In the genomic region with DNA sequence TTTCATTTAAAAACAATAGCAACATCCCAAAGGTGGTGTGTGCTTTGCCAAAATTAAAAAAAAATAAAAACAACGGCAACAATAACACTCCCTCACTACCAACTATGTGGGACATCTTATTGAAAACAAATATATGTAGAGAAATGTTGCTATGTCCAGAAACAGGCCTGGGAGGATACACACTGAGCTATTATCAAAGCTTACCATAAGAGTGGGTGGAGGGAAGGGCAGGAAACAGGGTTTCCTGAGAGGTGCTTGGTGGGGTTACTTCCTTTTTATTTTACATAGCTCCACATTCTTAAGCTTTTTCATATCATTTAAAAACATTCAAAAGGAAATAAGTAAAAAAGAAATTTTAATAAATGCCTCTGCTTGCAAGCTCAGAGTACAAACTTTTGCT, we compare ENCODE assay signal across 11 cellular contexts.
DNase-seq lines count a peak whose midpoint lies in the region; ATAC-seq, FAIRE-seq and TF ChIP-seq lines count a peak whose summit lies in the region.
"Had no signal": no experiment of that assay in that cellular context is flagged by ENCODE, and none has a peak within 500 bp of the region (broad histone marks: within the 10 kb centered on the region; RNA-seq: fewer than 3 reads in every experiment).

No MANE protein-coding gene starts in this region.

- H3K36me3 ChIP-seq in OCI-LY7 (ENCODE audit: insufficient read depth, low read length) = no peaks in the 10 kb centered on the region
- H3K36me3 ChIP-seq in endothelial cell of umbilical vein (ENCODE audit: control insufficient read depth in 2 of 2, extremely low read depth in 1 of 2, insufficient read depth in 2 of 2, low read length in 2 of 2) = no peaks in the 10 kb centered on the region

- no peak overlapping the region for H3K4me2 ChIP-seq in OCI-LY7 (ENCODE audit: low read length)
- H3K4me2 ChIP-seq in endothelial cell of umbilical vein (ENCODE audit: insufficient read depth, low read length) = peak overlapping the region; percentile 43
- H3K4me2 ChIP-seq: smooth muscle cell had no signal

- H3K79me2 ChIP-seq in OCI-LY7 (ENCODE audit: insufficient read depth, low read depth, low read length) (no peaks in the 10 kb centered on the region), endothelial cell of umbilical vein (ENCODE audit: control insufficient read depth, insufficient read depth, low read length) (no peaks in the 10 kb centered on the region)

- FAIRE-seq in endothelial cell of umbilical vein (lab: Jason Lieb, UNC) = peak; percentile 68

- H3K9me1 ChIP-seq in endothelial cell of umbilical vein (replicated peaks; ENCODE audit: control insufficient read depth, extremely low read depth, insufficient read depth, low read length) = no peaks in the 10 kb centered on the region

- H3K4me1 ChIP-seq in OCI-LY7 (ENCODE audit: insufficient read depth, low read length, poor library complexity, severe bottlenecking) = no peaks in the 10 kb centered on the region
- peaks cover 46% of the 10 kb centered on the region for H3K4me1 ChIP-seq in endothelial cell of umbilical vein (ENCODE audit: control insufficient read depth, extremely low read depth, insufficient read depth, low read length)

- H2AFZ ChIP-seq in OCI-LY7 (ENCODE audit: low read length) = no peak overlapping the region
- H2AFZ ChIP-seq in endothelial cell of umbilical vein (ENCODE audit: low read depth, low read length) = no peak overlapping the region

- H3K4me3 ChIP-seq in OCI-LY7 (ENCODE audit: low read depth, low read length, poor library complexity, severe bottlenecking) (no peak overlapping the region), endothelial cell of umbilical vein (replicated peaks in 1 of 3; ENCODE audit: insufficient read depth in 1 of 3, low read depth in 1 of 3, low read length in 3 of 3) (no peak overlapping the region)
- H3K4me3 ChIP-seq: smooth muscle cell, transverse colon had no signal

- no peaks in the 10 kb centered on the region for H3K9me3 Mint-ChIP-seq in activated CD4-positive, alpha-beta memory T cell treated with anti-CD3 and anti-CD28 coated beads, Interleukin-2, amount 10 ng/mL, durations not matched to agents 7 days and 5 days
- no peaks in the 10 kb centered on the region for H3K9me3 Mint-ChIP-seq in activated CD4-positive, alpha-beta memory T cell treated with anti-CD3 and anti-CD28 coated beads for 36 hours
- no peaks in the 10 kb centered on the region for H3K9me3 Mint-ChIP-seq in nephron

- peak overlapping the region; percentile 51 for H3K27ac Mint-ChIP-seq in activated CD4-positive, alpha-beta memory T cell treated with anti-CD3 and anti-CD28 coated beads, Interleukin-2, amount 10 ng/mL, durations not matched to agents 7 days and 5 days
- no peak overlapping the region for H3K27ac Mint-ChIP-seq in activated CD4-positive, alpha-beta memory T cell treated with anti-CD3 and anti-CD28 coated beads for 36 hours
- peak overlapping the region in 2 of 3 experiments; percentile 82 to 91 for H3K27ac Mint-ChIP-seq in nephron

- POLR2A ChIA-PET in activated CD4-positive, alpha-beta memory T cell treated with anti-CD3 and anti-CD28 coated beads, Interleukin-2, amount 10 ng/mL, durations not matched to agents 7 days and 5 days (lab: Charles Lee) = interaction anchor here (0.7 to 1.6 kb wide), 7 partner anchors 11 to 79 kb away, joined by 3 to 5 read pairs (median 3); no protein-coding TSS in a partner anchor
- POLR2A ChIA-PET in activated CD4-positive, alpha-beta memory T cell treated with anti-CD3 and anti-CD28 coated beads for 36 hours (lab: Charles Lee) = no interaction called here
- POLR2A ChIA-PET in OCI-LY7 (lab: Charles Lee) (interaction anchor here (0.6 to 1.3 kb wide), 5 partner anchors 15 to 196 kb away, joined by 3 to 6 read pairs (median 3); no protein-coding TSS in a partner anchor), endothelial cell of umbilical vein (lab: Charles Lee) (interaction anchor here (1.2 kb wide), 2 partner anchors 9 to 89 kb away, joined by 3 to 5 read pairs; no protein-coding TSS in a partner anchor)

- dilution Hi-C loops in endothelial cell of umbilical vein (cut with MboI; ENCODE audit: extremely low pct_ligation_motif_present, low sequenced_read_pairs) = no loop called here

- no peak for DNase-seq in activated CD4-positive, alpha-beta memory T cell treated with anti-CD3 and anti-CD28 coated beads, Interleukin-2, amount 10 ng/mL, durations not matched to agents 7 days and 5 days
- no peak for DNase-seq in activated CD4-positive, alpha-beta memory T cell treated with anti-CD3 and anti-CD28 coated beads for 36 hours
- DNase-seq in OCI-LY7 (ENCODE audit: low spot score) = peak; percentile 16
- peak; percentile 95 for DNase-seq in endothelial cell of umbilical vein (ENCODE audit: low read depth, low spot score)
- no peak for DNase-seq in DMS53 (lab: John Stamatoyannopoulos, UW)
- no peak for DNase-seq in SHP77 treated with DMSO at 0.1 percent for 48 hours (lab: John Stamatoyannopoulos, UW)
- DNase-seq: NCI-H187 treated with DMSO at 0.1 percent for 48 hours, transverse colon had no signal

- H3K27me3 ChIP-seq in endothelial cell of umbilical vein (ENCODE audit: control insufficient read depth in 2 of 2, insufficient read depth in 2 of 2, low read length in 2 of 2) = no peaks in the 10 kb centered on the region
- H3K27me3 ChIP-seq: transverse colon had no signal

- H3K4me1 Mint-ChIP-seq in activated CD4-positive, alpha-beta memory T cell treated with anti-CD3 and anti-CD28 coated beads, Interleukin-2, amount 10 ng/mL, durations not matched to agents 7 days and 5 days = peaks cover 29% of the 10 kb centered on the region
- H3K4me1 Mint-ChIP-seq in activated CD4-positive, alpha-beta memory T cell treated with anti-CD3 and anti-CD28 coated beads for 36 hours (ENCODE audit: low read depth) = peaks cover 32% of the 10 kb centered on the region
- H3K4me1 Mint-ChIP-seq in nephron = peaks cover 4% of the 10 kb centered on the region

- no TSS peak for BruUV-seq in OCI-LY7 (replicated peaks; lab: Mats Ljungman, UMichigan)
- no TSS peak for BruUV-seq in endothelial cell of umbilical vein (replicated peaks; lab: Mats Ljungman, UMichigan)

- ATAC-seq in activated CD4-positive, CD25-positive, alpha-beta regulatory T cell treated with anti-CD3 and anti-CD28 coated beads, Interleukin-2, amount 50 U/mL, for 24 hours = no peak

- no peaks in the 10 kb centered on the region for H3K9me2 ChIP-seq in OCI-LY7 (ENCODE audit: insufficient read depth, low read length)

- H3K27ac ChIP-seq in OCI-LY7 (ENCODE audit: low read depth, low read length, poor library complexity, severe bottlenecking) (no peak overlapping the region), endothelial cell of umbilical vein (ENCODE audit: insufficient read depth, low read depth, low read length) (peak overlapping the region; percentile 68)
- H3K27ac ChIP-seq: transverse colon had no signal

- CTCF ChIA-PET in activated CD4-positive, alpha-beta memory T cell treated with anti-CD3 and anti-CD28 coated beads, Interleukin-2, amount 10 ng/mL, durations not matched to agents 7 days and 5 days (lab: Charles Lee) = interaction anchor here (0.9 to 2.9 kb wide), 4 partner anchors 12 to 68 kb away, joined by 3 to 12 read pairs (median 4); no protein-coding TSS in a partner anchor
- CTCF ChIA-PET in activated CD4-positive, alpha-beta memory T cell treated with anti-CD3 and anti-CD28 coated beads for 36 hours (lab: Charles Lee) = interaction anchor here (0.5 to 1.5 kb wide), 2 partner anchors 138 to 199 kb away, joined by 3 read pairs; no protein-coding TSS in a partner anchor
- CTCF ChIA-PET in OCI-LY7 (lab: Charles Lee; ENCODE audit: unreplicated experiment) (no interaction called here), endothelial cell of umbilical vein (lab: Charles Lee) (interaction anchor here (0.6 to 1.9 kb wide), 12 partner anchors 9 to 504 kb away, joined by 3 to 10 read pairs (median 4); no protein-coding TSS in a partner anchor)

- TF ChIP-seq CTCF in OCI-LY7 (conservative IDR thresholded peaks at IDR 0.05; ENCODE audit: low read length) (no peak), endothelial cell of umbilical vein (IDR thresholded peaks at IDR 0.05; ENCODE audit: extremely low read depth in 1 of 2, insufficient read depth in 1 of 2, low read depth in 1 of 2, low read length in 2 of 2) (no peak), nephron (IDR thresholded peaks at IDR 0.05; ENCODE audit: unreplicated experiment in 3 of 3) (no peak)

- H3K36me3 Mint-ChIP-seq in activated CD4-positive, alpha-beta memory T cell treated with anti-CD3 and anti-CD28 coated beads, Interleukin-2, amount 10 ng/mL, durations not matched to agents 7 days and 5 days (ENCODE audit: low read depth) = peaks cover 53% of the 10 kb centered on the region
- H3K36me3 Mint-ChIP-seq in activated CD4-positive, alpha-beta memory T cell treated with anti-CD3 and anti-CD28 coated beads for 36 hours = peaks cover 22% of the 10 kb centered on the region
- no peaks in the 10 kb centered on the region for H3K36me3 Mint-ChIP-seq in nephron (ENCODE audit: low read depth)

- peak overlapping the region; percentile 15 for H3K4me3 Mint-ChIP-seq in activated CD4-positive, alpha-beta memory T cell treated with anti-CD3 and anti-CD28 coated beads, Interleukin-2, amount 10 ng/mL, durations not matched to agents 7 days and 5 days
- H3K4me3 Mint-ChIP-seq in activated CD4-positive, alpha-beta memory T cell treated with anti-CD3 and anti-CD28 coated beads for 36 hours = no peak overlapping the region
- no peak overlapping the region for H3K4me3 Mint-ChIP-seq in nephron

- no peaks in the 10 kb centered on the region for H3K9me3 ChIP-seq in OCI-LY7 (ENCODE audit: low read length)
- H3K9me3 ChIP-seq in endothelial cell of umbilical vein (replicated peaks; ENCODE audit: control insufficient read depth, insufficient read depth, low read length) = no peaks in the 10 kb centered on the region
- H3K9me3 ChIP-seq: transverse colon had no signal

- intact Hi-C loops in activated CD4-positive, alpha-beta memory T cell treated with anti-CD3 and anti-CD28 coated beads for 36 hours (cut with micrococcal nuclease) = loop anchor here (5.0 kb wide), 1 partner anchor 37 kb away; no protein-coding TSS in a partner anchor
- intact Hi-C loops in OCI-LY7 (cut with micrococcal nuclease; ENCODE audit: unreplicated experiment) (loop anchor here (10.0 kb wide), 1 partner anchor 89 kb away; no protein-coding TSS in a partner anchor), endothelial cell of umbilical vein (cut with micrococcal nuclease) (loop anchor here (1.0 to 5.0 kb wide), 2 partner anchors 53 to 308 kb away; no protein-coding TSS in a partner anchor)

- peak; percentile 65 for TF ChIP-seq POLR2A in endothelial cell of umbilical vein (IDR thresholded peaks at IDR 0.05; ENCODE audit: low read depth, low read length)

- H3K9ac ChIP-seq in endothelial cell of umbilical vein (replicated peaks; ENCODE audit: extremely low read depth, insufficient read depth, low read length) = peak overlapping the region; percentile 39

- no peaks in the 10 kb centered on the region for H3K27me3 Mint-ChIP-seq in activated CD4-positive, alpha-beta memory T cell treated with anti-CD3 and anti-CD28 coated beads, Interleukin-2, amount 10 ng/mL, durations not matched to agents 7 days and 5 days
- H3K27me3 Mint-ChIP-seq in activated CD4-positive, alpha-beta memory T cell treated with anti-CD3 and anti-CD28 coated beads for 36 hours = no peaks in the 10 kb centered on the region
- H3K27me3 Mint-ChIP-seq in nephron (ENCODE audit: low read depth) = no peaks in the 10 kb centered on the region

- no peaks in the 10 kb centered on the region for H4K20me1 ChIP-seq in OCI-LY7 (ENCODE audit: insufficient read depth, low read length)
- H4K20me1 ChIP-seq in endothelial cell of umbilical vein (replicated peaks; ENCODE audit: control insufficient read depth, extremely low read depth, insufficient read depth, low read length) = no peaks in the 10 kb centered on the region

Comparison
In these comparisons a context has a peak if more than half of its experiments do, and no peak if none do; other contexts are left out.
1. DNase-seq: peak in OCI-LY7 (single experiment) and endothelial cell of umbilical vein (single experiment); none in activated CD4-positive, alpha-beta memory T cell treated with anti-CD3 and anti-CD28 coated beads, Interleukin-2, amount 10 ng/mL, durations not matched to agents 7 days and 5 days (single experiment), activated CD4-positive, alpha-beta memory T cell treated with anti-CD3 and anti-CD28 coated beads for 36 hours (single experiment), DMS53 (single experiment) and SHP77 treated with DMSO at 0.1 percent for 48 hours (single experiment).